ENCODE assay signal across 11 cellular contexts in genomic region chr5:95087819-95088317, GRCh38.
A peak's percentile ranks its signal among the peaks of the same experiment; 100 is the strongest.
DNase-seq lines count a peak whose midpoint lies in the region; ATAC-seq and TF ChIP-seq lines count a peak whose summit lies in the region.
"Had no signal": no experiment of that assay in that cellular context is flagged by ENCODE, and none has a peak within 500 bp of the region (broad histone marks: within the 10 kb centered on the region; RNA-seq: fewer than 3 reads in every experiment).

No MANE protein-coding gene starts in this region.

- TF ChIP-seq CTCF in heart right ventricle (IDR thresholded peaks at IDR 0.05): no peak

- peaks cover 0 to 10% (median 0%) of the 10 kb centered on the region in 11 donors for H3K9me3 ChIP-seq in heart right ventricle

- H3K27ac ChIP-seq in heart right ventricle: peak overlapping the region in 2 of 10 donors; percentile 37 to 42

- no peaks in the 10 kb centered on the region for H3K36me3 ChIP-seq in heart right ventricle

- intact Hi-C loops in heart right ventricle (cut with DNase I): loop anchor here in 2 of 10 donors (5.0 to 10.0 kb wide), 2 partner anchors 44 to 113 kb away; no protein-coding TSS in a partner anchor

- H3K4me3 ChIP-seq in heart right ventricle: no peak overlapping the region

- WGBS in heart right ventricle, 2 donors: 82 to 91% methylated on average over 7 of the region's 7 CpGs

- H3K27me3 ChIP-seq in heart right ventricle: no peaks in the 10 kb centered on the region

- ATAC-seq in GM18498 (IDR thresholded peaks at IDR 0.05; ENCODE audit: unreplicated experiment) (peak; percentile 72), GM21390 (IDR thresholded peaks at IDR 0.05; ENCODE audit: unreplicated experiment) (peak; percentile 64), HG03378 (IDR thresholded peaks at IDR 0.05; ENCODE audit: unreplicated experiment) (peak; percentile 87), heart right ventricle (peak in 7 of 8 donors; percentile 18 to 76 (median 45))

- DNase-seq in heart right ventricle: no peak
- DNase-seq in HK-2 (ENCODE audit: unreplicated experiment): no peak
- DNase-seq in NCI-H2171 (lab: John Stamatoyannopoulos, UW): no peak
- DNase-seq in activated gamma-delta T cell (lab: John Stamatoyannopoulos, UW): no peak
- no peak for DNase-seq in kidney glomerular epithelial cell (lab: John Stamatoyannopoulos, UW)
- DNase-seq: activated CD4-positive, alpha-beta T cell treated with anti-CD3 and anti-CD28 coated beads, Interleukin-2, amount 50 U/mL, for 1 hour; effector CD4-positive, alpha-beta T cell; NCI-H1694 treated with DMSO at 0.1 percent for 48 hours had no signal

- H3K4me1 ChIP-seq in heart right ventricle: no peaks in the 10 kb centered on the region
